Comparison of ENCODE assay signal across 19 cellular contexts in the genomic region with DNA sequence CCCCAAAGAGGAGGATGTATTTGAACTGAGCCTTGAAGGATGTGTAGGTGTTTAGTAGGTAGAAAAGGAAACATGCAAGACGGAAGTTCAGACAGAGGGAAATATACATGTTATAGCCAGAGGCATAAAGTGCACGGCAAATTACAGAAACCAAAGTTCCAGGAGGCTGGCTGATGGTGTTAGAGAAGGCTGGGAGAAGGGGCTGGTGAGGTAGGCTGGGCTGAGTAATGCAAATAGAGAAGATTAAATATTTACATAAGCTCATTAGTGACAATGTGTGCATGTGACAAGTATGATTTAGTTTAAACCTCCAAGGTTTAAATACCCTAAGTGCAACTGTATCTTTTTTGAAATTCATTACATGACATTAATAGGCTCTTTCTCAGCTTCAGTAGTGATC.
"Had no signal": no experiment of that assay in that cellular context is flagged by ENCODE, and none has a peak within 500 bp of the region (broad histone marks: within the 10 kb centered on the region; RNA-seq: fewer than 3 reads in every experiment).

No MANE protein-coding gene starts in this region.

- H3K27me3 ChIP-seq: pancreas, upper lobe of left lung had no signal

- H3K27ac ChIP-seq: pancreas, upper lobe of left lung, WERI-Rb-1 had no signal

- DNase-seq: activated CD4-positive, alpha-beta T cell treated with anti-CD3 and anti-CD28 coated beads, Interleukin-2, amount 10 ng/mL, durations not matched to agents 7 days and 5 days; activated CD4-positive, CD25-positive, alpha-beta regulatory T cell treated with anti-CD3 and anti-CD28 coated beads, Interleukin-2, amount 50 U/mL, for 72 hours; activated CD8-positive, alpha-beta T cell treated with anti-CD3 and anti-CD28 coated beads, Interleukin-2, amount 10 ng/mL, durations not matched to agents 7 days and 5 days; activated gamma-delta T cell; activated naive CD4-positive, alpha-beta T cell treated with anti-CD3 and anti-CD28 coated beads, Interleukin-2, amount 50 U/mL, for 16 hours; activated naive CD8-positive, alpha-beta T cell treated with anti-CD3 and anti-CD28 coated beads, Interleukin-2, amount 50 U/mL, for 24 hours; caudate nucleus; effector CD8-positive, alpha-beta T cell; foreskin melanocyte; immature natural killer cell; kidney glomerular epithelial cell; left ventricle myocardium superior; pancreas; right cardiac atrium; stimulated activated CD4-positive, alpha-beta T cell treated with anti-CD3 and anti-CD28 coated beads, Interleukin-4, amount 100 ng/mL, for 24 hours; stimulated activated naive CD8-positive, alpha-beta T cell treated with anti-CD3 and anti-CD28 coated beads, Interleukin-15, Interleukin-2, amounts not matched to agents 100 U/mL and 50 U/mL, for 24 hours; upper lobe of left lung; WERI-Rb-1 had no signal

- H3K4me1 ChIP-seq: pancreas, upper lobe of left lung had no signal

- H3K4me3 ChIP-seq: pancreas, upper lobe of left lung had no signal

- FAIRE-seq: pancreas, TTC549 had no signal

- H3K9me3 ChIP-seq: pancreas, upper lobe of left lung had no signal

- ATAC-seq: activated CD8-positive, alpha-beta T cell treated with anti-CD3 and anti-CD28 coated beads, Interleukin-2, amount 10 ng/mL, durations not matched to agents 7 days and 5 days; activated naive CD8-positive, alpha-beta T cell treated with anti-CD3 and anti-CD28 coated beads, Interleukin-2, amount 50 U/mL, for 24 hours; left ventricle myocardium superior; right cardiac atrium; stimulated activated naive CD8-positive, alpha-beta T cell treated with anti-CD3 and anti-CD28 coated beads, Interleukin-15, Interleukin-2, amounts not matched to agents 100 U/mL and 50 U/mL, for 24 hours had no signal

- H3K36me3 ChIP-seq: pancreas, upper lobe of left lung, WERI-Rb-1 had no signal
